16 cellular contexts compared by ENCODE assay signal in genomic region chr10:119314061-119314460, GRCh38.
DNase-seq lines count a peak whose midpoint lies in the region; ATAC-seq, FAIRE-seq and TF ChIP-seq lines count a peak whose summit lies in the region.
"Had no signal": no experiment of that assay in that cellular context is flagged by ENCODE, and none has a peak within 500 bp of the region (broad histone marks: within the 10 kb centered on the region; RNA-seq: fewer than 3 reads in every experiment).

No MANE protein-coding gene starts in this region.

- no peak overlapping the region for H3K56ac ChIP-seq in H1 (replicated peaks; ENCODE audit: insufficient read length, low read depth, low read length)

- peaks cover 55 to 63% of the 10 kb centered on the region in 2 experiments for H3K4me1 ChIP-seq in HCT116 (ENCODE audit: control insufficient read depth in 1 of 2, insufficient read depth in 2 of 2, low read length in 2 of 2)
- H3K4me1 ChIP-seq in Loucy (ENCODE audit: insufficient read depth, low read length, poor library complexity, severe bottlenecking): peaks cover 38% of the 10 kb centered on the region
- H3K4me1 ChIP-seq in H1 (replicated peaks in 1 of 4; ENCODE audit: control insufficient read depth in 3 of 4, insufficient read depth in 4 of 4, low read length in 3 of 4): peaks cover 12 to 30% (median 22%) of the 10 kb centered on the region in 4 experiments
- H3K4me1 ChIP-seq in sigmoid colon: peaks cover 0 to 86% (median 70%) of the 10 kb centered on the region in 4 donors
- peaks cover 35 to 36% of the 10 kb centered on the region in 2 donors for H3K4me1 ChIP-seq in naive thymus-derived CD4-positive, alpha-beta T cell (ENCODE audit: control insufficient read depth in 2 of 2, insufficient read depth in 2 of 2, low read length in 2 of 2)

- no peak overlapping the region for H2BK5ac ChIP-seq in H1 (ENCODE audit: low read depth, low read length)

- no peaks in the 10 kb centered on the region for H3F3A ChIP-seq in Loucy (ENCODE audit: low read depth)

- no peak overlapping the region for H2BK120ac ChIP-seq in H1 (replicated peaks; ENCODE audit: low read depth, low read length)

- H3K9me3 ChIP-seq in HCT116 (ENCODE audit: control insufficient read depth in 1 of 2, insufficient read depth in 1 of 2, low read depth in 1 of 2, low read length in 2 of 2) (no peaks in the 10 kb centered on the region), Loucy (ENCODE audit: insufficient read depth, low read depth, low read length) (no peaks in the 10 kb centered on the region), H1 (ENCODE audit: insufficient read depth in 2 of 2, low read depth in 1 of 2, low read length in 1 of 2) (no peaks in the 10 kb centered on the region), sigmoid colon (no peaks in the 10 kb centered on the region)
- no peaks in the 10 kb centered on the region for H3K9me3 ChIP-seq in naive thymus-derived CD4-positive, alpha-beta T cell (ENCODE audit: control insufficient read depth in 2 of 3, low read length in 3 of 3)

- no peaks in the 10 kb centered on the region for H3K27me3 ChIP-seq in HCT116 (ENCODE audit: insufficient read depth, low read length)
- H3K27me3 ChIP-seq in Loucy (ENCODE audit: insufficient read depth, low read length, poor library complexity, severe bottlenecking): peaks cover 36% of the 10 kb centered on the region
- H3K27me3 ChIP-seq in H1 (replicated peaks in 1 of 4; ENCODE audit: control insufficient read depth in 3 of 4, extremely low read depth in 1 of 4, insufficient read depth in 3 of 4, low read length in 3 of 4): no peaks in the 10 kb centered on the region
- H3K27me3 ChIP-seq in sigmoid colon: no peaks in the 10 kb centered on the region
- no peaks in the 10 kb centered on the region for H3K27me3 ChIP-seq in naive thymus-derived CD4-positive, alpha-beta T cell (ENCODE audit: control insufficient read depth in 2 of 2, insufficient read depth in 2 of 2, low read length in 2 of 2)

- H3K27ac Mint-ChIP-seq in naive thymus-derived CD4-positive, alpha-beta T cell: peak overlapping the region in 1 of 9 donors; percentile 53

- H3K4me3 Mint-ChIP-seq in naive thymus-derived CD4-positive, alpha-beta T cell: no peak overlapping the region
- H3K4me3 Mint-ChIP-seq: brain had no signal

- no peak overlapping the region for H3K4me3 ChIP-seq in HCT116 (replicated peaks in 1 of 2; ENCODE audit: low read depth in 1 of 2, low read length in 2 of 2)
- H3K4me3 ChIP-seq in Loucy (ENCODE audit: low read length, poor library complexity, severe bottlenecking): no peak overlapping the region
- no peak overlapping the region for H3K4me3 ChIP-seq in H1 (ENCODE audit: extremely low read depth in 1 of 4, insufficient read depth in 2 of 4, low read depth in 3 of 4, low read length in 4 of 4)
- no peak overlapping the region for H3K4me3 ChIP-seq in sigmoid colon
- no peak overlapping the region for H3K4me3 ChIP-seq in naive thymus-derived CD4-positive, alpha-beta T cell (ENCODE audit: low read length)
- H3K4me3 ChIP-seq: PC-9 had no signal

- no peak overlapping the region for H4K8ac ChIP-seq in H1 (ENCODE audit: extremely low read depth, insufficient read depth, low read length)

- H3K23me2 ChIP-seq in H1 (ENCODE audit: low read depth, low read length): peaks cover 6% of the 10 kb centered on the region; the same call in 1 of the 2 replicates

- TF ChIP-seq EP300 in H1 (IDR thresholded peaks at IDR 0.05; ENCODE audit: borderline replicate concordance in 1 of 2, low read depth in 2 of 2, low read length in 2 of 2): no peak
- TF ChIP-seq EP300 in sigmoid colon (IDR thresholded peaks at IDR 0.05): no peak

- no TSS peak for BruUV-seq in HCT116 (replicated peaks; lab: Mats Ljungman, UMichigan)

- no peak for DNase-seq in HCT116 (ENCODE audit: low read depth, low spot score)
- DNase-seq in H1 (ENCODE audit: low read depth in 1 of 2, low spot score in 2 of 2): no peak
- DNase-seq in sigmoid colon: no peak
- DNase-seq in T-helper 2 cell: no peak
- no peak for DNase-seq in stimulated activated CD4-positive, alpha-beta T cell treated with anti-CD3 and anti-CD28 coated beads, Interleukin-4, amount 100 ng/mL, for 1 hour
- DNase-seq in naive thymus-derived CD4-positive, alpha-beta T cell: no peak
- DNase-seq: activated CD4-positive, alpha-beta T cell treated with anti-CD3 and anti-CD28 coated beads for 1 hour; effector CD4-positive, alpha-beta T cell; Karpas-422; mammary epithelial cell; NCI-H1436 treated with DMSO at 0.1 percent for 48 hours; NCI-H510A; PC-9 had no signal

- H3K4ac ChIP-seq in H1 (replicated peaks; ENCODE audit: insufficient read length, low read depth, low read length): no peak overlapping the region

- H4K20me1 ChIP-seq in HCT116 (ENCODE audit: insufficient read depth) (no peaks in the 10 kb centered on the region), Loucy (ENCODE audit: insufficient read depth, low read length, poor library complexity, severe bottlenecking) (peaks cover 84% of the 10 kb centered on the region), H1 (replicated peaks in 1 of 2; ENCODE audit: control insufficient read depth in 1 of 2, insufficient read depth in 2 of 2, low read length in 2 of 2) (peaks cover 0 to 5% of the 10 kb centered on the region in 2 experiments)

- 0 out of 2 replicates have a peak overlapping the region, but pooled peaks have one; percentile 14 for H2BK15ac ChIP-seq in H1 (ENCODE audit: low read length)

- 87% methylated on average over 11 of the region's 11 CpGs; no CpG with 5 or more reads in 1 of the 2 experiments for WGBS in H1 (ENCODE audit: extremely low coverage in 1 of 2, insufficient coverage in 1 of 2, insufficient read length in 1 of 2, insufficient replicate concordance in 2 of 2, low coverage in 1 of 2, low lambda C conversion rate in 2 of 2, missing lambda C conversion rate in 1 of 2), 2 experiments
- 84 to 85% methylated on average over 11 of the region's 11 CpGs for WGBS in sigmoid colon, 2 donors

- H3K4me1 Mint-ChIP-seq in naive thymus-derived CD4-positive, alpha-beta T cell: peaks cover 50 to 86% (median 72%) of the 10 kb centered on the region in 7 donors

- peaks cover 0 to 15% (median 0%) of the 10 kb centered on the region in 5 donors for H3K36me3 Mint-ChIP-seq in naive thymus-derived CD4-positive, alpha-beta T cell
- H3K36me3 Mint-ChIP-seq: brain had no signal

- H3K4me2 ChIP-seq in HCT116 (ENCODE audit: low read length) (peak overlapping the region; percentile 82), Loucy (ENCODE audit: low read depth, low read length, poor library complexity, severe bottlenecking) (peak overlapping the region; percentile 55), H1 (ENCODE audit: insufficient read depth in 1 of 2, low read depth in 2 of 2, low read length in 2 of 2) (no peak overlapping the region)

- H3K36me3 ChIP-seq in HCT116 (ENCODE audit: control insufficient read depth in 1 of 2, insufficient read depth in 2 of 2, low read length in 2 of 2) (no peaks in the 10 kb centered on the region), Loucy (ENCODE audit: insufficient read depth, low read length) (no peaks in the 10 kb centered on the region), H1 (ENCODE audit: control insufficient read depth in 2 of 4, insufficient read depth in 4 of 4, low read length in 3 of 4) (no peaks in the 10 kb centered on the region), sigmoid colon (no peaks in the 10 kb centered on the region)
- H3K36me3 ChIP-seq in naive thymus-derived CD4-positive, alpha-beta T cell (ENCODE audit: control insufficient read depth in 2 of 3, insufficient read depth in 3 of 3, low read length in 3 of 3): no peaks in the 10 kb centered on the region

- POLR2A ChIA-PET in HCT116 (lab: Charles Lee): no interaction called here
- POLR2A ChIA-PET in H1 (lab: Charles Lee; ENCODE audit: partially characterized antibody): no interaction called here
- POLR2A ChIA-PET in naive thymus-derived CD4-positive, alpha-beta T cell (lab: Charles Lee): no interaction called here

- intact Hi-C loops in HCT116 (cut with micrococcal nuclease): no loop called here
- intact Hi-C loops in sigmoid colon (cut with DNase I): no loop called here
- intact Hi-C loops in naive thymus-derived CD4-positive, alpha-beta T cell (cut with micrococcal nuclease): no loop called here

- CTCF ChIA-PET in HCT116 (lab: Charles Lee): no interaction called here
- CTCF ChIA-PET in H1 (lab: Charles Lee; ENCODE audit: partially characterized antibody): interaction anchor here (1.0 to 1.3 kb wide), 3 partner anchors 38 to 104 kb away, joined by 3 read pairs; no protein-coding TSS in a partner anchor
- CTCF ChIA-PET in naive thymus-derived CD4-positive, alpha-beta T cell (lab: Charles Lee): no interaction called here

- TF ChIP-seq RAD21 in HCT116 (IDR thresholded peaks at IDR 0.05; ENCODE audit: low read depth): no peak
- TF ChIP-seq RAD21 in H1 (IDR thresholded peaks at IDR 0.05 in 1 of 2, conservative IDR thresholded peaks at IDR 0.05 in 1 of 2; ENCODE audit: low read depth in 2 of 2, low read length in 2 of 2): no peak

- no peaks in the 10 kb centered on the region for H3K79me1 ChIP-seq in H1 (ENCODE audit: low read depth, low read length)

- FAIRE-seq in H1 (lab: Jason Lieb, UNC): no peak

- H3K9me2 ChIP-seq in HCT116 (ENCODE audit: insufficient read depth) (no peaks in the 10 kb centered on the region), Loucy (replicated peaks; ENCODE audit: low read depth, low read length) (no peaks in the 10 kb centered on the region)

- no peak overlapping the region for H2AK5ac ChIP-seq in H1 (ENCODE audit: low read depth, low read length)

- peaks cover 0 to 7% (median 0%) of the 10 kb centered on the region in 5 donors for H3K27me3 Mint-ChIP-seq in naive thymus-derived CD4-positive, alpha-beta T cell
- H3K27me3 Mint-ChIP-seq: brain had no signal

- H2AFZ ChIP-seq in HCT116 (ENCODE audit: low read depth, low read length, poor library complexity, severe bottlenecking) (no peak overlapping the region), Loucy (ENCODE audit: low read length) (no peak overlapping the region), H1 (ENCODE audit: low read length) (no peak overlapping the region)
- H2AFZ ChIP-seq: PC-9 had no signal

- no peak overlapping the region for H3K18ac ChIP-seq in H1 (ENCODE audit: extremely low read depth, low read length)

- H3K9ac ChIP-seq in HCT116 (ENCODE audit: low read length) (peak overlapping the region; percentile 66), Loucy (ENCODE audit: low read depth, low read length, poor library complexity, severe bottlenecking) (no peak overlapping the region), H1 (replicated peaks in 1 of 4; ENCODE audit: extremely low read depth in 1 of 4, low read depth in 3 of 4, low read length in 3 of 4) (no peak overlapping the region)

- H3K9me3 Mint-ChIP-seq in naive thymus-derived CD4-positive, alpha-beta T cell: peaks cover 0 to 6% (median 0%) of the 10 kb centered on the region in 11 donors

- H4K91ac ChIP-seq in H1 (replicated peaks; ENCODE audit: insufficient read length, low read length): no peak overlapping the region

- H3K27ac ChIP-seq in HCT116 (ENCODE audit: low read depth, low read length): peak overlapping the region; percentile 98
- H3K27ac ChIP-seq in H1 (ENCODE audit: low read depth, low read length): no peak overlapping the region
- peak overlapping the region; percentile 65 to 91 (median 74) for H3K27ac ChIP-seq in sigmoid colon
- no peak overlapping the region for H3K27ac ChIP-seq in naive thymus-derived CD4-positive, alpha-beta T cell (ENCODE audit: low read depth, low read length)
- H3K27ac ChIP-seq: C4-2B had no signal

- ATAC-seq in HCT116: no peak
- no peak for ATAC-seq in naive thymus-derived CD4-positive, alpha-beta T cell

- no peak overlapping the region for H3K23ac ChIP-seq in H1 (ENCODE audit: insufficient read length)

- no peak overlapping the region for H3K14ac ChIP-seq in H1 (ENCODE audit: insufficient read length)

- H3K79me2 ChIP-seq in HCT116 (ENCODE audit: insufficient read depth, low read length) (no peaks in the 10 kb centered on the region), Loucy (ENCODE audit: insufficient read depth, low read length) (peaks cover 11% of the 10 kb centered on the region; the same call in 1 of the 2 replicates), H1 (ENCODE audit: control insufficient read depth in 1 of 2, insufficient read depth in 2 of 2, low read length in 2 of 2) (no peaks in the 10 kb centered on the region)

- TF ChIP-seq CTCF in HCT116 (IDR thresholded peaks at IDR 0.05 in 2 of 3, conservative IDR thresholded peaks at IDR 0.05 in 1 of 3; ENCODE audit: borderline replicate concordance in 1 of 3, insufficient read depth in 1 of 3, low read depth in 2 of 3, low read length in 2 of 3) (no peak), Loucy (conservative IDR thresholded peaks at IDR 0.05; ENCODE audit: low read length) (no peak), H1 (IDR thresholded peaks at IDR 0.05; ENCODE audit: control extremely low read depth in 1 of 3, insufficient read depth in 1 of 3, low read depth in 1 of 3, low read length in 3 of 3) (no peak), sigmoid colon (IDR thresholded peaks at IDR 0.05) (no peak)

- H4K5ac ChIP-seq in H1 (ENCODE audit: insufficient read length, low read depth, low read length): no peak overlapping the region

- TF ChIP-seq POLR2A in HCT116 (IDR thresholded peaks at IDR 0.05; ENCODE audit: borderline replicate concordance, extremely low read depth, insufficient read depth, insufficient read length) (no peak), H1 (IDR thresholded peaks at IDR 0.05; ENCODE audit: control extremely low read depth in 1 of 2, low read depth in 2 of 2, low read length in 2 of 2) (no peak), sigmoid colon (IDR thresholded peaks at IDR 0.05) (no peak)

- no peak overlapping the region for H2BK20ac ChIP-seq in H1 (ENCODE audit: low read length)

- peak overlapping the region; percentile 64; the same call in 1 of the 2 replicates for H2BK12ac ChIP-seq in H1 (ENCODE audit: low read depth, low read length)

- RAD21 ChIA-PET in HCT116 (lab: Charles Lee; ENCODE audit: low non-redundant PET in 1 of 2, low total read pairs in 2 of 2, uncharacterized antibody in 2 of 2, unreplicated experiment in 2 of 2): no interaction called here

Comparison
In these comparisons a context has a peak if more than half of its experiments do, and no peak if none do; other contexts are left out.
1. H3K27ac ChIP-seq: peak in HCT116 (single experiment) and sigmoid colon (4 of 4); none in H1 (single experiment) and naive thymus-derived CD4-positive, alpha-beta T cell (single experiment).
2. H3K4me2 ChIP-seq: peak in HCT116 (single experiment) and Loucy (single experiment); none in H1 (0 of 2).